1 cellular context compared by ENCODE assay signal in genomic region chr21:44847261-44848056, GRCh38.
TF ChIP-seq lines count a peak whose summit lies in the region.

No MANE protein-coding gene starts in this region.

TF ChIP-seq in K562, 482 proteins besides CTCF, POLR2A, EP300 and RAD21 (continues in another document):
- TF ChIP-seq SIN3A (IDR thresholded peaks at IDR 0.05; ENCODE audit: borderline replicate concordance in 2 of 2, control insufficient read depth in 1 of 2, low read depth in 2 of 2, low read length in 2 of 2) (no peak), PPARD (CRISPR knock-in tag; IDR thresholded peaks at IDR 0.05) (no peak), ZNF408 (CRISPR knock-in tag; IDR thresholded peaks at IDR 0.05; ENCODE audit: low read depth) (no peak), ARID4B (CRISPR knock-in tag; IDR thresholded peaks at IDR 0.05) (0 out of 2 replicates have a peak, but pooled peaks have one; percentile 17), HNRNPL (IDR thresholded peaks at IDR 0.05; ENCODE audit: low read depth, low read length) (no peak), PHTF2 (CRISPR knock-in tag; IDR thresholded peaks at IDR 0.05) (no peak), TRIM24 (IDR thresholded peaks at IDR 0.05) (no peak), PTRF (tag; IDR thresholded peaks at IDR 0.05) (no peak), TGIF2 (CRISPR knock-in tag; IDR thresholded peaks at IDR 0.05) (no peak), GATAD2A (IDR thresholded peaks at IDR 0.05) (no peak), ZBTB40 (IDR thresholded peaks at IDR 0.05) (no peak), ZBTB40 (CRISPR knock-in tag; IDR thresholded peaks at IDR 0.05) (no peak), SUPT5H (IDR thresholded peaks at IDR 0.05) (0 out of 2 replicates have a peak, but pooled peaks have one; percentile 30), NR2C2 (CRISPR knock-in tag; IDR thresholded peaks at IDR 0.05) (0 out of 2 replicates have a peak, but pooled peaks have one; percentile 21), NR2C2 (tag; IDR thresholded peaks at IDR 0.05) (no peak), KAT7 (CRISPR knock-in tag; IDR thresholded peaks at IDR 0.05; ENCODE audit: borderline replicate concordance) (no peak), ZNF766 (CRISPR knock-in tag; conservative IDR thresholded peaks at IDR 0.05) (no peak), IFI16 (CRISPR knock-in tag; IDR thresholded peaks at IDR 0.05) (no peak), SAFB (IDR thresholded peaks at IDR 0.05; ENCODE audit: borderline replicate concordance, low read depth, low read length) (no peak), RB1 (IDR thresholded peaks at IDR 0.05; ENCODE audit: low read depth) (no peak), E2F1 (CRISPR knock-in tag; IDR thresholded peaks at IDR 0.05) (no peak), SPI1 (IDR thresholded peaks at IDR 0.05; ENCODE audit: borderline replicate concordance, low read depth, low read length) (no peak), HDAC3 (IDR thresholded peaks at IDR 0.05; ENCODE audit: borderline replicate concordance, partially characterized antibody) (no peak), HNRNPUL1 (IDR thresholded peaks at IDR 0.05; ENCODE audit: low read length) (no peak), GATA2 (CRISPR knock-in tag; IDR thresholded peaks at IDR 0.05) (no peak), RFX7 (CRISPR knock-in tag; IDR thresholded peaks at IDR 0.05) (no peak), ZNF589 (CRISPR knock-in tag; IDR thresholded peaks at IDR 0.05; ENCODE audit: low read depth) (no peak), E2F6 (IDR thresholded peaks at IDR 0.05; ENCODE audit: borderline replicate concordance in 1 of 2, extremely low read depth in 1 of 2, insufficient read depth in 1 of 2, insufficient read length in 1 of 2, low read depth in 1 of 2, low read length in 1 of 2, poor library complexity in 1 of 2, severe bottlenecking in 1 of 2) (no peak), ZBTB49 (CRISPR knock-in tag; IDR thresholded peaks at IDR 0.05; ENCODE audit: borderline replicate concordance) (no peak), RHOXF2B (CRISPR knock-in tag; conservative IDR thresholded peaks at IDR 0.05) (no peak), ZNF586 (CRISPR knock-in tag; conservative IDR thresholded peaks at IDR 0.05) (no peak), ZNF140 (CRISPR knock-in tag; IDR thresholded peaks at IDR 0.05) (no peak), TCFL5 (CRISPR knock-in tag; conservative IDR thresholded peaks at IDR 0.05) (no peak), ATF3 (IDR thresholded peaks at IDR 0.05) (no peak), ATF3 (CRISPR knock-in tag; conservative IDR thresholded peaks at IDR 0.05) (no peak), POLR3G (IDR thresholded peaks at IDR 0.05; ENCODE audit: extremely low read depth, insufficient read length, insufficient replicate concordance) (no peak), FIP1L1 (IDR thresholded peaks at IDR 0.05; ENCODE audit: low read depth, low read length, poor library complexity, severe bottlenecking) (no peak), TAF7 (tag; IDR thresholded peaks at IDR 0.05) (no peak), EGR1 (conservative IDR thresholded peaks at IDR 0.05) (peak; percentile 51), XRCC5 (IDR thresholded peaks at IDR 0.05; ENCODE audit: low read depth, low read length) (no peak), SP2 (IDR thresholded peaks at IDR 0.05; ENCODE audit: extremely low read depth, low read depth, low read length, poor library complexity, severe bottlenecking) (no peak)
